ENCODE assay signal across 11 cellular contexts in genomic region chr3:160538906-160539305, GRCh38.
"Had no signal": no experiment of that assay in that cellular context is flagged by ENCODE, and none has a peak within 500 bp of the region (broad histone marks: within the 10 kb centered on the region; RNA-seq: fewer than 3 reads in every experiment).

No MANE protein-coding gene starts in this region.

- H3K4me3 ChIP-seq: lung had no signal

- H3K4me3 Mint-ChIP-seq: activated CD4-positive, alpha-beta memory T cell treated with anti-CD3 and anti-CD28 coated beads for 36 hours; activated naive CD4-positive, alpha-beta T cell treated with anti-CD3 and anti-CD28 coated beads, Interleukin-2, amount 10 ng/mL, durations not matched to agents 7 days and 5 days; neural crest cell had no signal

- DNase-seq: activated CD4-positive, alpha-beta memory T cell treated with anti-CD3 and anti-CD28 coated beads for 36 hours; activated CD4-positive, CD25-positive, alpha-beta regulatory T cell treated with anti-CD3 and anti-CD28 coated beads, Interleukin-2, amount 50 U/mL, for 72 hours; activated CD8-positive, alpha-beta memory T cell treated with anti-CD3 and anti-CD28 coated beads, Interleukin-2, amount 50 U/mL, for 4 hours; activated naive CD4-positive, alpha-beta T cell treated with anti-CD3 and anti-CD28 coated beads, Interleukin-2, amount 10 ng/mL, durations not matched to agents 7 days and 5 days; cerebellar nuclear complex; immature natural killer cell; stimulated activated CD4-positive, alpha-beta T cell treated with anti-CD3 and anti-CD28 coated beads, Interleukin-12 subunit alpha, Interleukin-12 subunit beta, amount 100 ng/mL, for 4 hours; stimulated activated naive CD4-positive, alpha-beta T cell treated with Interleukin-2 at 50 U/mL for 16 hours had no signal

- H3K9me3 Mint-ChIP-seq: activated CD4-positive, alpha-beta memory T cell treated with anti-CD3 and anti-CD28 coated beads for 36 hours; activated naive CD4-positive, alpha-beta T cell treated with anti-CD3 and anti-CD28 coated beads, Interleukin-2, amount 10 ng/mL, durations not matched to agents 7 days and 5 days; activated T-helper 2 cell treated with anti-CD3 and anti-CD28 coated beads, Interferon-gamma antibody, Interleukin-2, Interleukin-4, amounts not matched to agents 10 μg/mL and 5 μg/mL and 100 μg/mL, durations not matched to agents 14 hours and 24 hours and 36 hours; immature natural killer cell; neural crest cell had no signal

- H3K27me3 Mint-ChIP-seq: activated CD4-positive, alpha-beta memory T cell treated with anti-CD3 and anti-CD28 coated beads for 36 hours; activated naive CD4-positive, alpha-beta T cell treated with anti-CD3 and anti-CD28 coated beads, Interleukin-2, amount 10 ng/mL, durations not matched to agents 7 days and 5 days had no signal

- H3K27ac Mint-ChIP-seq: activated CD4-positive, alpha-beta memory T cell treated with anti-CD3 and anti-CD28 coated beads for 36 hours; activated naive CD4-positive, alpha-beta T cell treated with anti-CD3 and anti-CD28 coated beads, Interleukin-2, amount 10 ng/mL, durations not matched to agents 7 days and 5 days; activated T-helper 2 cell treated with anti-CD3 and anti-CD28 coated beads, Interferon-gamma antibody, Interleukin-2, Interleukin-4, amounts not matched to agents 10 μg/mL and 5 μg/mL and 100 μg/mL, durations not matched to agents 14 hours and 24 hours and 36 hours had no signal
